ENCODE assay signal across 10 cellular contexts in the genomic region with DNA sequence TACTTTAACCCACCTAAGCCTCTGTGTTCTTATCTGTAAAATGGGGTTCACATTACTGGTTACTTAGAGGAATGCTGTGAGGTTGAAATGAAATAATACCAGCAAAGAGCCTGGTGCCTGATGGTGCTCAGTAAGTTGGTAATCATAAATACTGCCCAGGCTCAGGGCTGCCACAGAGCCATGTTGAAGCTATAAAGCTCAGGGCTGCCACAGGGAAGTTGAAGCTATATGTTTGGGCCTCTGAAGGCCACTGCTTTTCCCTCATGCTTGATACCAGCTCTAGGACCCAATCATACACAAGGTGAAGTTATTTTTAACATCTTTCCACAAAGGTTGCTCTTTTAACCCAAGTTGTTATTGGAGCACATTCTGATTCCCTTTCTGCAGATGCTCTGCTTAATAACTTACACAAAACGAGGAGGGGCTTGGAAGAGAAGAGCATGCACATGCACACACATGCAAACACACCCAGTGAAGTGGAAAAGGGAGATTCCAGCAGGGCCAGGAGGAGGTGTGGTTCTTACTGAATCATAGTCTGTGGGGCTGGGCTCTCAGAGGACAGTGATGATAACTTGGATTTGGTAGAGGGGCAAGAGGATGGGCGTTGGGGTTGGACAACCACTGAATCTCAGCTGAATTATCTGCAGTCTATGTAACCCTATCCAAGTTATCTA. TPM values are rescaled to one million over a fixed set of nuclear protein-coding genes. Genes with fewer than 3 reads are reported as not detected.
DNase-seq lines count a peak whose midpoint lies in the region; ATAC-seq and TF ChIP-seq lines count a peak whose summit lies in the region.
"Had no signal": no experiment of that assay in that cellular context is flagged by ENCODE, and none has a peak within 500 bp of the region (broad histone marks: within the 10 kb centered on the region; RNA-seq: fewer than 3 reads in every experiment).

No MANE protein-coding gene starts in this region.

- TF ChIP-seq POLR2A in spleen (IDR thresholded peaks at IDR 0.05) = no peak

- TF ChIP-seq CTCF in spleen (IDR thresholded peaks at IDR 0.05 in 8 of 11, conservative IDR thresholded peaks at IDR 0.05 in 3 of 11) = no peak

- peaks cover 0 to 80% (median 46%) of the 10 kb centered on the region in 6 donors for H3K4me1 ChIP-seq in spleen
- H3K4me1 ChIP-seq in CD8-positive, alpha-beta memory T cell (ENCODE audit: insufficient read depth, low read length) = no peaks in the 10 kb centered on the region

- WGBS in spleen, 5 donors = 61 to 76% (median 72%) methylated on average over 2 of the region's 2 CpGs

- peaks cover 75% of the 10 kb centered on the region for H3K36me3 Mint-ChIP-seq in activated CD4-positive, alpha-beta T cell treated with anti-CD3 and anti-CD28 coated beads, Interleukin-2, amount 10 ng/mL, durations not matched to agents 7 days and 5 days (ENCODE audit: low read depth)
- peaks cover 77% of the 10 kb centered on the region for H3K36me3 Mint-ChIP-seq in activated CD4-positive, alpha-beta T cell treated with anti-CD3 and anti-CD28 coated beads, Interleukin-2, amount 10 ng/mL, durations not matched to agents 24 days and 14 days (ENCODE audit: low read depth)
- H3K36me3 Mint-ChIP-seq in CD8-positive, alpha-beta memory T cell = peaks cover 13 to 87% (median 34%) of the 10 kb centered on the region in 3 donors

- no peaks in the 10 kb centered on the region for H3K27me3 ChIP-seq in spleen (replicated peaks in 1 of 7)
- H3K27me3 ChIP-seq in CD8-positive, alpha-beta memory T cell (ENCODE audit: insufficient read depth, low read length, poor library complexity, severe bottlenecking) = no peaks in the 10 kb centered on the region

- peak; percentile 73 for ATAC-seq in HG02623 (IDR thresholded peaks at IDR 0.05; ENCODE audit: unreplicated experiment)
- ATAC-seq in left ventricle myocardium superior = no peak

- no peak for DNase-seq in activated CD4-positive, alpha-beta T cell treated with anti-CD3 and anti-CD28 coated beads, Interleukin-2, amount 10 ng/mL, durations not matched to agents 7 days and 5 days
- no peak for DNase-seq in activated CD4-positive, alpha-beta T cell treated with anti-CD3 and anti-CD28 coated beads, Interleukin-2, amount 10 ng/mL, durations not matched to agents 24 days and 14 days
- DNase-seq in M059J (ENCODE audit: low read depth) (peak; percentile 48), spleen (no peak), amniotic stem cell (lab: John Stamatoyannopoulos, UW) (no peak), left ventricle myocardium superior (no peak)
- DNase-seq in CD8-positive, alpha-beta memory T cell = no peak
- DNase-seq: erythroblast, Right ventricle myocardium superior had no signal

- CTCF ChIA-PET in activated CD4-positive, alpha-beta T cell treated with anti-CD3 and anti-CD28 coated beads, Interleukin-2, amount 10 ng/mL, durations not matched to agents 7 days and 5 days (lab: Charles Lee) = interaction anchor here (0.6 to 1.8 kb wide), 4 partner anchors 11 to 326 kb away, joined by 3 to 9 read pairs (median 4); no protein-coding TSS in a partner anchor
- CTCF ChIA-PET in CD8-positive, alpha-beta memory T cell (lab: Charles Lee) = no interaction called here

- peak overlapping the region; percentile 21 for H3K27ac Mint-ChIP-seq in activated CD4-positive, alpha-beta T cell treated with anti-CD3 and anti-CD28 coated beads, Interleukin-2, amount 10 ng/mL, durations not matched to agents 7 days and 5 days
- no peak overlapping the region for H3K27ac Mint-ChIP-seq in activated CD4-positive, alpha-beta T cell treated with anti-CD3 and anti-CD28 coated beads, Interleukin-2, amount 10 ng/mL, durations not matched to agents 24 days and 14 days
- peak overlapping the region in 3 of 8 donors; percentile 24 to 74 (median 63) for H3K27ac Mint-ChIP-seq in CD8-positive, alpha-beta memory T cell

- POLR2A ChIA-PET in activated CD4-positive, alpha-beta T cell treated with anti-CD3 and anti-CD28 coated beads, Interleukin-2, amount 10 ng/mL, durations not matched to agents 7 days and 5 days (lab: Charles Lee) = no interaction called here
- POLR2A ChIA-PET in CD8-positive, alpha-beta memory T cell (lab: Charles Lee) = no interaction called here

- H3K9me3 Mint-ChIP-seq in activated CD4-positive, alpha-beta T cell treated with anti-CD3 and anti-CD28 coated beads, Interleukin-2, amount 10 ng/mL, durations not matched to agents 7 days and 5 days = no peaks in the 10 kb centered on the region
- no peaks in the 10 kb centered on the region for H3K9me3 Mint-ChIP-seq in activated CD4-positive, alpha-beta T cell treated with anti-CD3 and anti-CD28 coated beads, Interleukin-2, amount 10 ng/mL, durations not matched to agents 24 days and 14 days
- no peaks in the 10 kb centered on the region for H3K9me3 Mint-ChIP-seq in CD8-positive, alpha-beta memory T cell

- H3K4me3 Mint-ChIP-seq in activated CD4-positive, alpha-beta T cell treated with anti-CD3 and anti-CD28 coated beads, Interleukin-2, amount 10 ng/mL, durations not matched to agents 7 days and 5 days = no peak overlapping the region
- H3K4me3 Mint-ChIP-seq in activated CD4-positive, alpha-beta T cell treated with anti-CD3 and anti-CD28 coated beads, Interleukin-2, amount 10 ng/mL, durations not matched to agents 24 days and 14 days = no peak overlapping the region
- H3K4me3 Mint-ChIP-seq in CD8-positive, alpha-beta memory T cell = no peak overlapping the region

- intact Hi-C loops in activated CD4-positive, alpha-beta T cell treated with anti-CD3 and anti-CD28 coated beads, Interleukin-2, amount 10 ng/mL, durations not matched to agents 24 days and 14 days (cut with micrococcal nuclease) = no loop called here
- intact Hi-C loops in spleen (cut with DNase I; ENCODE audit: low total_unique reads) = no loop called here
- intact Hi-C loops in left ventricle myocardium superior (cut with micrococcal nuclease) = no loop called here

- peak overlapping the region; percentile 2 to 74 (median 48) for H3K27ac ChIP-seq in spleen
- no peak overlapping the region for H3K27ac ChIP-seq in CD8-positive, alpha-beta memory T cell (ENCODE audit: low read depth, low read length)

- H3K36me3 ChIP-seq in spleen = peaks cover 0 to 77% (median 30%) of the 10 kb centered on the region in 6 donors
- H3K36me3 ChIP-seq in CD8-positive, alpha-beta memory T cell (ENCODE audit: insufficient read depth, low read length) = peaks cover 31% of the 10 kb centered on the region

- peak overlapping the region in 1 of 8 donors; percentile 20 for H3K4me3 ChIP-seq in spleen
- H3K4me3 ChIP-seq in CD8-positive, alpha-beta memory T cell (ENCODE audit: low read length) = no peak overlapping the region

- H3K27me3 Mint-ChIP-seq in activated CD4-positive, alpha-beta T cell treated with anti-CD3 and anti-CD28 coated beads, Interleukin-2, amount 10 ng/mL, durations not matched to agents 7 days and 5 days = no peaks in the 10 kb centered on the region
- H3K27me3 Mint-ChIP-seq in activated CD4-positive, alpha-beta T cell treated with anti-CD3 and anti-CD28 coated beads, Interleukin-2, amount 10 ng/mL, durations not matched to agents 24 days and 14 days = no peaks in the 10 kb centered on the region
- H3K27me3 Mint-ChIP-seq in CD8-positive, alpha-beta memory T cell = no peaks in the 10 kb centered on the region

- peaks cover 13% of the 10 kb centered on the region for H3K4me1 Mint-ChIP-seq in activated CD4-positive, alpha-beta T cell treated with anti-CD3 and anti-CD28 coated beads, Interleukin-2, amount 10 ng/mL, durations not matched to agents 7 days and 5 days
- H3K4me1 Mint-ChIP-seq in activated CD4-positive, alpha-beta T cell treated with anti-CD3 and anti-CD28 coated beads, Interleukin-2, amount 10 ng/mL, durations not matched to agents 24 days and 14 days = peaks cover 33% of the 10 kb centered on the region
- H3K4me1 Mint-ChIP-seq in CD8-positive, alpha-beta memory T cell = peaks cover 29 to 35% (median 30%) of the 10 kb centered on the region in 3 donors

- H3K9me3 ChIP-seq in spleen = no peaks in the 10 kb centered on the region
- no peaks in the 10 kb centered on the region for H3K9me3 ChIP-seq in CD8-positive, alpha-beta memory T cell (ENCODE audit: low read length)

RNA-seq across cellular contexts. Expression of a gene that starts 17.4 kb away (rescaled TPM):
- 100 to 1,000 TPM; 147 to 158 TPM for total RNA-seq in activated CD4-positive, alpha-beta T cell treated with anti-CD3 and anti-CD28 coated beads, Interleukin-2, amount 10 ng/mL, durations not matched to agents 7 days and 5 days
- total RNA-seq in activated CD4-positive, alpha-beta T cell treated with anti-CD3 and anti-CD28 coated beads, Interleukin-2, amount 10 ng/mL, durations not matched to agents 24 days and 14 days = 64.6 and 65.6 TPM in 2 replicates
- total RNA-seq in M059J (2014; rRNA removed; shearing (Covaris generic)) = 135 and 158 TPM in 2 replicates
- 100 to 1,000 TPM; 123 to 187 (median 176) TPM for total RNA-seq in spleen
- polyA plus RNA-seq in spleen = 10 to 100 TPM; 17.4 to 43.5 (median 36.7) TPM
- 10 to 100 TPM; 41.3 to 44.8 TPM for total RNA-seq in CD8-positive, alpha-beta memory T cell
- polyA plus RNA-seq in CD8-positive, alpha-beta memory T cell = 16.6 TPM
- 13.3 TPM for total RNA-seq in left ventricle myocardium superior
